Comparison of ENCODE assay signal across 7 cellular contexts in genomic region chr4:184762100-184762499, GRCh38.
DNase-seq lines count a peak whose midpoint lies in the region; ATAC-seq lines count a peak whose summit lies in the region.

No MANE protein-coding gene starts in this region.

- peak; percentile 59 for DNase-seq in activated T-cell treated with anti-CD3 and anti-CD28 coated beads, Interleukin-2, amount 50 U/mL, for 24 hours
- peak; percentile 9 to 21 for DNase-seq in stimulated activated CD8-positive, alpha-beta memory T cell treated with anti-CD3 and anti-CD28 coated beads, Interleukin-7, amount 100 ng/mL, for 4 hours (ENCODE audit: low read depth in 2 of 2)
- DNase-seq in NOMO-1 treated with dmso at 0.1 percent for 144 hours (lab: John Stamatoyannopoulos, UW; ENCODE audit: unreplicated experiment): no peak
- DNase-seq in NCI-H748 (lab: John Stamatoyannopoulos, UW; ENCODE audit: unreplicated experiment): no peak
- DNase-seq in NCI-H1694 treated with DMSO at 0.1 percent for 48 hours (lab: John Stamatoyannopoulos, UW): no peak

- peak overlapping the region; percentile 41 for H3K4me3 Mint-ChIP-seq in activated T-cell treated with anti-CD3 and anti-CD28 coated beads, Interleukin-2, amount 50 U/mL, for 24 hours

- no peaks in the 10 kb centered on the region for H3K9me3 Mint-ChIP-seq in activated T-cell treated with anti-CD3 and anti-CD28 coated beads, Interleukin-2, amount 50 U/mL, for 24 hours

- H3K27me3 Mint-ChIP-seq in activated T-cell treated with anti-CD3 and anti-CD28 coated beads, Interleukin-2, amount 50 U/mL, for 24 hours: no peaks in the 10 kb centered on the region

- peak overlapping the region; percentile 91 for H3K27ac Mint-ChIP-seq in activated T-cell treated with anti-CD3 and anti-CD28 coated beads, Interleukin-2, amount 50 U/mL, for 24 hours

- H3K4me1 Mint-ChIP-seq in activated T-cell treated with anti-CD3 and anti-CD28 coated beads, Interleukin-2, amount 50 U/mL, for 24 hours (ENCODE audit: low read depth): peaks cover 23% of the 10 kb centered on the region

- ATAC-seq in GM19395 (IDR thresholded peaks at IDR 0.05; ENCODE audit: unreplicated experiment): peak; percentile 95
- peak; percentile 73 for ATAC-seq in HG03139 (IDR thresholded peaks at IDR 0.05; ENCODE audit: unreplicated experiment)

- peaks cover 91% of the 10 kb centered on the region for H3K36me3 Mint-ChIP-seq in activated T-cell treated with anti-CD3 and anti-CD28 coated beads, Interleukin-2, amount 50 U/mL, for 24 hours (ENCODE audit: low read depth)

Comparison
In these comparisons a context has a peak if more than half of its experiments do, and no peak if none do; other contexts are left out.
1. DNase-seq: peak in activated T-cell treated with anti-CD3 and anti-CD28 coated beads, Interleukin-2, amount 50 U/mL, for 24 hours (single experiment) and stimulated activated CD8-positive, alpha-beta memory T cell treated with anti-CD3 and anti-CD28 coated beads, Interleukin-7, amount 100 ng/mL, for 4 hours (2 of 2); none in NOMO-1 treated with dmso at 0.1 percent for 144 hours (single experiment), NCI-H748 (single experiment) and NCI-H1694 treated with DMSO at 0.1 percent for 48 hours (single experiment).